ENCODE assay signal across 40 cellular contexts in genomic region chr1:7634841-7635240, GRCh38.
"Had no signal": no experiment of that assay in that cellular context is flagged by ENCODE, and none has a peak within 500 bp of the region (broad histone marks: within the 10 kb centered on the region; RNA-seq: fewer than 3 reads in every experiment).

No MANE protein-coding gene starts in this region.

- ATAC-seq: activated naive CD4-positive, alpha-beta T cell treated with anti-CD3 and anti-CD28 coated beads, Interleukin-2, amount 50 U/mL, for 72 hours; activated naive CD8-positive, alpha-beta T cell treated with anti-CD3 and anti-CD28 coated beads, Interleukin-2, amount 50 U/mL, for 24 hours; activated T-cell treated with anti-CD3 and anti-CD28 coated beads, Interleukin-2, amount 50 U/mL, for 4 hours; activated T-cell treated with anti-CD3 and anti-CD28 coated beads, Interleukin-2, amount 50 U/mL, for 72 hours; activated T-helper 17 cell treated with anti-CD3 and anti-CD28 coated beads, Interleukin-2, amount 50 U/mL, for 72 hours; body of pancreas had no signal

- H3K4me1 ChIP-seq: adrenal gland, ascending aorta, body of pancreas, breast epithelium had no signal

- H3K36me3 ChIP-seq: adrenal gland, ascending aorta, brain microvascular endothelial cell, breast epithelium, cardiac muscle cell had no signal

- DNase-seq: activated effector memory CD4-positive, alpha-beta T cell treated with anti-CD3 and anti-CD28 coated beads, Interleukin-2, amount 50 U/mL, for 16 hours; activated effector memory CD4-positive, alpha-beta T cell treated with Interleukin-2 at 50 U/mL for 16 hours; activated gamma-delta T cell; activated gamma-delta T cell treated with Interleukin-2 at 50 U/mL for 16 hours; activated naive CD4-positive, alpha-beta T cell; activated naive CD4-positive, alpha-beta T cell treated with anti-CD3 and anti-CD28 coated beads for 36 hours; activated naive CD4-positive, alpha-beta T cell treated with anti-CD3 and anti-CD28 coated beads, Interleukin-2, amount 10 ng/mL, durations not matched to agents 7 days and 5 days; activated naive CD4-positive, alpha-beta T cell treated with anti-CD3 and anti-CD28 coated beads, Interleukin-2, amount 50 U/mL, for 16 hours; activated naive CD4-positive, alpha-beta T cell treated with Interleukin-2 at 50 U/mL for 16 hours; activated naive CD8-positive, alpha-beta T cell treated with anti-CD3 and anti-CD28 coated beads for 36 hours; activated naive CD8-positive, alpha-beta T cell treated with anti-CD3 and anti-CD28 coated beads, Interleukin-2, amount 10 ng/mL, durations not matched to agents 7 days and 5 days; activated naive CD8-positive, alpha-beta T cell treated with anti-CD3 and anti-CD28 coated beads, Interleukin-2, amount 50 U/mL, for 24 hours; activated T-cell treated with anti-CD3 and anti-CD28 coated beads, Interleukin-2, amount 50 U/mL, for 1 hour; activated T-cell treated with anti-CD3 and anti-CD28 coated beads, Interleukin-2, amount 50 U/mL, for 24 hours; activated T-cell treated with anti-CD3 and anti-CD28 coated beads, Interleukin-2, amount 50 U/mL, for 4 hours; activated T-cell treated with anti-CD3 and anti-CD28 coated beads, Interleukin-2, amount 50 U/mL, for 48 hours; activated T-cell treated with anti-CD3 and anti-CD28 coated beads, Interleukin-2, amount 50 U/mL, for 72 hours; adrenal gland; amniotic stem cell; amygdala; anterior cingulate cortex; aorta; body of pancreas; brain microvascular endothelial cell; caudate nucleus; central memory CD4-positive, alpha-beta T cell; cerebellar nuclear complex had no signal

- H3K4me3 Mint-ChIP-seq: activated naive CD4-positive, alpha-beta T cell treated with anti-CD3 and anti-CD28 coated beads for 36 hours; activated naive CD4-positive, alpha-beta T cell treated with anti-CD3 and anti-CD28 coated beads, Interleukin-2, amount 10 ng/mL, durations not matched to agents 7 days and 5 days; activated naive CD4-positive, alpha-beta T cell treated with anti-CD3 and anti-CD28 coated beads, Interleukin-2, amount 50 U/mL, for 24 hours; activated naive CD8-positive, alpha-beta T cell; activated naive CD8-positive, alpha-beta T cell treated with anti-CD3 and anti-CD28 coated beads for 36 hours; activated naive CD8-positive, alpha-beta T cell treated with anti-CD3 and anti-CD28 coated beads, Interleukin-2, amount 10 ng/mL, durations not matched to agents 7 days and 5 days; activated naive CD8-positive, alpha-beta T cell treated with anti-CD3 and anti-CD28 coated beads, Interleukin-2, amount 50 U/mL, for 24 hours; activated T-cell treated with anti-CD3 and anti-CD28 coated beads, Interleukin-2, amount 50 U/mL, for 24 hours; activated T-cell treated with anti-CD3 and anti-CD28 coated beads, Interleukin-2, amount 50 U/mL, for 4 hours; activated T-cell treated with anti-CD3 and anti-CD28 coated beads, Interleukin-2, amount 50 U/mL, for 72 hours; activated T-helper 1 cell treated with anti-CD3 and anti-CD28 coated beads, Interleukin-12 subunit alpha, Interleukin-12 subunit beta, Interleukin-2, Interleukin-4 antibody, amounts not matched to agents 30 ng/mL and 10 ng/mL and 1 ng/mL, durations not matched to agents 14 hours and 24 hours and 36 hours; activated T-helper 17 cell treated with anti-CD3 and anti-CD28 coated beads, Interleukin-2, amount 50 U/mL, for 72 hours; brain; central memory CD8-positive, alpha-beta T cell had no signal

- H3K27me3 ChIP-seq: adrenal gland, ascending aorta, body of pancreas, brain microvascular endothelial cell, cardiac muscle cell had no signal

- H3K9me3 Mint-ChIP-seq: activated naive CD4-positive, alpha-beta T cell treated with anti-CD3 and anti-CD28 coated beads for 36 hours; activated naive CD4-positive, alpha-beta T cell treated with anti-CD3 and anti-CD28 coated beads, Interleukin-2, amount 10 ng/mL, durations not matched to agents 7 days and 5 days; activated naive CD4-positive, alpha-beta T cell treated with anti-CD3 and anti-CD28 coated beads, Interleukin-2, amount 50 U/mL, for 24 hours; activated naive CD4-positive, alpha-beta T cell treated with anti-CD3 and anti-CD28 coated beads, Interleukin-2, amount 50 U/mL, for 72 hours; activated naive CD8-positive, alpha-beta T cell treated with anti-CD3 and anti-CD28 coated beads for 36 hours; activated naive CD8-positive, alpha-beta T cell treated with anti-CD3 and anti-CD28 coated beads, Interleukin-2, amount 10 ng/mL, durations not matched to agents 7 days and 5 days; activated naive CD8-positive, alpha-beta T cell treated with anti-CD3 and anti-CD28 coated beads, Interleukin-2, amount 50 U/mL, for 24 hours; activated T-cell treated with anti-CD3 and anti-CD28 coated beads, Interleukin-2, amount 50 U/mL, for 24 hours; activated T-cell treated with anti-CD3 and anti-CD28 coated beads, Interleukin-2, amount 50 U/mL, for 4 hours; activated T-cell treated with anti-CD3 and anti-CD28 coated beads, Interleukin-2, amount 50 U/mL, for 72 hours; activated T-helper 1 cell treated with anti-CD3 and anti-CD28 coated beads, Interleukin-12 subunit alpha, Interleukin-12 subunit beta, Interleukin-2, Interleukin-4 antibody, amounts not matched to agents 30 ng/mL and 10 ng/mL and 1 ng/mL, durations not matched to agents 14 hours and 24 hours and 36 hours; activated T-helper 17 cell treated with anti-CD3 and anti-CD28 coated beads, Interleukin-2, amount 50 U/mL, for 72 hours; activated T-helper 2 cell treated with anti-CD3 and anti-CD28 coated beads, Interferon-gamma antibody, Interleukin-2, Interleukin-4, amounts not matched to agents 10 μg/mL and 5 μg/mL and 100 μg/mL, durations not matched to agents 14 hours and 24 hours and 36 hours; brain; central memory CD8-positive, alpha-beta T cell had no signal

- H3K4me3 ChIP-seq: adrenal gland, ascending aorta, body of pancreas, breast epithelium, cardiac muscle cell had no signal

- H3K4me1 Mint-ChIP-seq: activated naive CD4-positive, alpha-beta T cell treated with anti-CD3 and anti-CD28 coated beads, Interleukin-2, amount 10 ng/mL, durations not matched to agents 7 days and 5 days; activated naive CD4-positive, alpha-beta T cell treated with anti-CD3 and anti-CD28 coated beads, Interleukin-2, amount 50 U/mL, for 24 hours; activated naive CD8-positive, alpha-beta T cell treated with anti-CD3 and anti-CD28 coated beads for 36 hours; activated naive CD8-positive, alpha-beta T cell treated with anti-CD3 and anti-CD28 coated beads, Interleukin-2, amount 10 ng/mL, durations not matched to agents 7 days and 5 days; activated naive CD8-positive, alpha-beta T cell treated with anti-CD3 and anti-CD28 coated beads, Interleukin-2, amount 50 U/mL, for 24 hours; activated T-helper 17 cell treated with anti-CD3 and anti-CD28 coated beads, Interleukin-2, amount 50 U/mL, for 72 hours; central memory CD8-positive, alpha-beta T cell had no signal

- H3K36me3 Mint-ChIP-seq: activated naive CD4-positive, alpha-beta T cell treated with anti-CD3 and anti-CD28 coated beads, Interleukin-2, amount 10 ng/mL, durations not matched to agents 7 days and 5 days; activated naive CD4-positive, alpha-beta T cell treated with anti-CD3 and anti-CD28 coated beads, Interleukin-2, amount 50 U/mL, for 24 hours; activated naive CD4-positive, alpha-beta T cell treated with anti-CD3 and anti-CD28 coated beads, Interleukin-2, amount 50 U/mL, for 72 hours; activated naive CD8-positive, alpha-beta T cell; activated naive CD8-positive, alpha-beta T cell treated with anti-CD3 and anti-CD28 coated beads for 36 hours; activated naive CD8-positive, alpha-beta T cell treated with anti-CD3 and anti-CD28 coated beads, Interleukin-2, amount 10 ng/mL, durations not matched to agents 7 days and 5 days; brain had no signal

- FAIRE-seq: astrocyte, bronchial epithelial cell had no signal

- H3K27ac ChIP-seq: adrenal gland, ascending aorta, body of pancreas, brain microvascular endothelial cell, breast epithelium, cardiac muscle cell had no signal

- H3K27ac Mint-ChIP-seq: activated naive CD4-positive, alpha-beta T cell treated with anti-CD3 and anti-CD28 coated beads for 36 hours; activated naive CD4-positive, alpha-beta T cell treated with anti-CD3 and anti-CD28 coated beads, Interleukin-2, amount 10 ng/mL, durations not matched to agents 7 days and 5 days; activated naive CD4-positive, alpha-beta T cell treated with anti-CD3 and anti-CD28 coated beads, Interleukin-2, amount 50 U/mL, for 24 hours; activated naive CD4-positive, alpha-beta T cell treated with anti-CD3 and anti-CD28 coated beads, Interleukin-2, amount 50 U/mL, for 72 hours; activated naive CD8-positive, alpha-beta T cell; activated naive CD8-positive, alpha-beta T cell treated with anti-CD3 and anti-CD28 coated beads for 36 hours; activated naive CD8-positive, alpha-beta T cell treated with anti-CD3 and anti-CD28 coated beads, Interleukin-2, amount 10 ng/mL, durations not matched to agents 7 days and 5 days; activated naive CD8-positive, alpha-beta T cell treated with anti-CD3 and anti-CD28 coated beads, Interleukin-2, amount 50 U/mL, for 24 hours; activated T-cell treated with anti-CD3 and anti-CD28 coated beads, Interleukin-2, amount 50 U/mL, for 24 hours; activated T-cell treated with anti-CD3 and anti-CD28 coated beads, Interleukin-2, amount 50 U/mL, for 72 hours; activated T-helper 1 cell treated with anti-CD3 and anti-CD28 coated beads, Interleukin-12 subunit alpha, Interleukin-12 subunit beta, Interleukin-2, Interleukin-4 antibody, amounts not matched to agents 30 ng/mL and 10 ng/mL and 1 ng/mL, durations not matched to agents 14 hours and 24 hours and 36 hours; activated T-helper 17 cell treated with anti-CD3 and anti-CD28 coated beads, Interleukin-2, amount 50 U/mL, for 72 hours; activated T-helper 2 cell treated with anti-CD3 and anti-CD28 coated beads, Interferon-gamma antibody, Interleukin-2, Interleukin-4, amounts not matched to agents 10 μg/mL and 5 μg/mL and 100 μg/mL, durations not matched to agents 14 hours and 24 hours and 36 hours had no signal

- H3K9me3 ChIP-seq: adrenal gland, ascending aorta, body of pancreas, breast epithelium had no signal
